Comparison of ENCODE assay signal across 1 cellular context in the genomic region with DNA sequence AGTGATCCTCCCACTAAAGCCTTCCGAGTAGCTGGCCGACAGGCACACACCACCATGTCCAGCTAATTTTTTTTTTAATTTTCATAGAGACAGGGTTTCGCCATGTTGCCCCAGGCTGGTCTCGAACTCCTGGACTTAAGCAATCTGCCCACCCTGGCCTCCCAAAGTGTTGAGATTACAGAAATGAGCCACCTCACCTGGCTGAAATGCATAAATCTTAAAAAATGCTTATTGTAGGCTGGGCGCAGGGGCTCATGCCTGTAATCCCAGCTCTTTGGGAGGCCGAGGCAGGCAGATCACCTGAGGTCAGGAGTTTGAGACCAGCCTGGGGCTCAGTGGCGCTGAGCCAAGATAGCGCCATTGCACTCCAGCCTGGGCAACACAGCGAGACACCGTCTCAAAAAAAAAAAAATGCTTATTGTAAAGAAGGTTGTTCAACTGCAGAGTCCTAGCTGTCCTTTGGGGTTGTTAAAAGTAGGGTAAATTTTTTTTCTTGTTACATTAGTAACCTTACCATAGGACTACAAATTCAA.
TF ChIP-seq lines count a peak whose summit lies in the region.

No MANE protein-coding gene starts in this region.

TF ChIP-seq in K562, 482 proteins besides CTCF, POLR2A, EP300 and RAD21:
- TF ChIP-seq NFIC (IDR thresholded peaks at IDR 0.05), result peak; percentile 84
- no peak for TF ChIP-seq PYGO2 (tag; IDR thresholded peaks at IDR 0.05)
- TF ChIP-seq, protein P1, sequence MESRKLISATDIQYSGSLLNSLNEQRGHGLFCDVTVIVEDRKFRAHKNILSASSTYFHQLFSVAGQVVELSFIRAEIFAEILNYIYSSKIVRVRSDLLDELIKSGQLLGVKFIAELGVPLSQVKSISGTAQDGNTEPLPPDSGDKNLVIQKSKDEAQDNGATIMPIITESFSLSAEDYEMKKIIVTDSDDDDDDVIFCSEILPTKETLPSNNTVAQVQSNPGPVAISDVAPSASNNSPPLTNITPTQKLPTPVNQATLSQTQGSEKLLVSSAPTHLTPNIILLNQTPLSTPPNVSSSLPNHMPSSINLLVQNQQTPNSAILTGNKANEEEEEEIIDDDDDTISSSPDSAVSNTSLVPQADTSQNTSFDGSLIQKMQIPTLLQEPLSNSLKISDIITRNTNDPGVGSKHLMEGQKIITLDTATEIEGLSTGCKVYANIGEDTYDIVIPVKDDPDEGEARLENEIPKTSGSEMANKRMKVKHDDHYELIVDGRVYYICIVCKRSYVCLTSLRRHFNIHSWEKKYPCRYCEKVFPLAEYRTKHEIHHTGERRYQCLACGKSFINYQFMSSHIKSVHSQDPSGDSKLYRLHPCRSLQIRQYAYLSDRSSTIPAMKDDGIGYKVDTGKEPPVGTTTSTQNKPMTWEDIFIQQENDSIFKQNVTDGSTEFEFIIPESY (CRISPR knock-in tag; IDR thresholded peaks at IDR 0.05), result peak; percentile 92
